In genomic region chr9:42237376-42237775, GRCh38 we compare ENCODE assay signal across 4 cellular contexts. TPM values are rescaled to one million over a fixed set of nuclear protein-coding genes. Genes with fewer than 3 reads are reported as not detected.
"Had no signal": no experiment of that assay in that cellular context is flagged by ENCODE, and none has a peak within 500 bp of the region (broad histone marks: within the 10 kb centered on the region; RNA-seq: fewer than 3 reads in every experiment).

No MANE protein-coding gene starts in this region.

RNA-seq across cellular contexts. Expression of gene SPATA31A6, which starts 53.9 kb away (rescaled TPM):
- total RNA-seq: LHCN-M2, Right ventricle myocardium superior, SJSA1 had no signal
- polyA plus RNA-seq: IgD-negative memory B cell had no signal
